ENCODE assay signal across 9 cellular contexts in genomic region chrX:7068939-7069367, GRCh38.
DNase-seq lines count a peak whose midpoint lies in the region; ATAC-seq, FAIRE-seq and TF ChIP-seq lines count a peak whose summit lies in the region.
"Had no signal": no experiment of that assay in that cellular context is flagged by ENCODE, and none has a peak within 500 bp of the region (broad histone marks: within the 10 kb centered on the region; RNA-seq: fewer than 3 reads in every experiment).

No MANE protein-coding gene starts in this region.

- H3K4me1 ChIP-seq in astrocyte (ENCODE audit: insufficient read depth, low read length) (no peaks in the 10 kb centered on the region), osteoblast (ENCODE audit: insufficient read depth, low read length) (no peaks in the 10 kb centered on the region), transverse colon (no peaks in the 10 kb centered on the region)

- no peak for TF ChIP-seq EP300 in transverse colon (IDR thresholded peaks at IDR 0.05; ENCODE audit: low read depth)

- DNase-seq in NCI-H2171 treated with DMSO at 0.1 percent for 48 hours (lab: John Stamatoyannopoulos, UW) (peak; percentile 10), NCI-H2171 (lab: John Stamatoyannopoulos, UW) (no peak), astrocyte (ENCODE audit: low read depth) (no peak), osteoblast (ENCODE audit: insufficient read length, low spot score, missing footprints) (no peak), transverse colon (no peak), Right ventricle myocardium superior (no peak)
- DNase-seq: aorta had no signal

- H3K4me1 Mint-ChIP-seq in astrocyte (ENCODE audit: low read depth, unreplicated experiment): peaks cover 4% of the 10 kb centered on the region

- H3K79me2 ChIP-seq in astrocyte (ENCODE audit: insufficient read depth, low read length) (no peaks in the 10 kb centered on the region), osteoblast (ENCODE audit: insufficient read depth, low read length) (no peaks in the 10 kb centered on the region)

- H3K27me3 Mint-ChIP-seq in astrocyte (ENCODE audit: low read depth, unreplicated experiment): no peaks in the 10 kb centered on the region

- peak; percentile 81 for FAIRE-seq in astrocyte (lab: Jason Lieb, UNC)

- no peak for TF ChIP-seq CTCF in astrocyte (IDR thresholded peaks at IDR 0.05; ENCODE audit: insufficient read depth, low read depth, low read length)
- peak; percentile 42 for TF ChIP-seq CTCF in osteoblast (IDR thresholded peaks at IDR 0.05; ENCODE audit: extremely low read depth, low read depth, low read length)
- TF ChIP-seq CTCF in transverse colon (IDR thresholded peaks at IDR 0.05): peak in 1 of 5 experiments; percentile 2

- H3K9ac ChIP-seq in astrocyte (ENCODE audit: low read length): no peak overlapping the region

- 66 to 70% methylated on average over 2 to 10 of the region's 10 CpGs for WGBS in transverse colon (ENCODE audit: low coverage in 1 of 2), 2 donors

- in situ Hi-C loops in transverse colon (cut with MboI; ENCODE audit: low pct_ligation_motif_present in 1 of 4, low pct_unique_long_range_greater_than_20kb in 1 of 4, low sequenced_read_pairs in 3 of 4): no loop called here

- H3K4me2 ChIP-seq in astrocyte (ENCODE audit: low read length): no peak overlapping the region
- H3K4me2 ChIP-seq in osteoblast (ENCODE audit: insufficient read depth, low read length): no peak overlapping the region

- intact Hi-C loops in transverse colon (cut with DNase I; ENCODE audit: low total_unique reads) (no loop called here), Right ventricle myocardium superior (cut with DNase I) (no loop called here)

- peaks cover 5% of the 10 kb centered on the region for H3K36me3 Mint-ChIP-seq in astrocyte (ENCODE audit: low read depth, unreplicated experiment)

- H4K20me1 ChIP-seq in astrocyte (ENCODE audit: insufficient read depth, low read length): no peaks in the 10 kb centered on the region
- H4K20me1 ChIP-seq in osteoblast (ENCODE audit: insufficient read depth, low read length): peaks cover 13% of the 10 kb centered on the region

- ATAC-seq in HG02870 (IDR thresholded peaks at IDR 0.05; ENCODE audit: unreplicated experiment) (peak; percentile 37), GM19452 (IDR thresholded peaks at IDR 0.05; ENCODE audit: unreplicated experiment) (no peak), Right ventricle myocardium superior (ENCODE audit: poor library complexity) (no peak)

- TF ChIP-seq POLR2A in transverse colon (IDR thresholded peaks at IDR 0.05): no peak

- H3K27me3 ChIP-seq in astrocyte (ENCODE audit: insufficient read depth, low read length) (no peaks in the 10 kb centered on the region), osteoblast (ENCODE audit: insufficient read depth, low read length) (no peaks in the 10 kb centered on the region), transverse colon (no peaks in the 10 kb centered on the region)

- H3K27ac Mint-ChIP-seq in astrocyte (ENCODE audit: unreplicated experiment): no peak overlapping the region

- H3K4me3 ChIP-seq in astrocyte (ENCODE audit: insufficient read depth, low read depth, low read length): no peak overlapping the region
- no peak overlapping the region for H3K4me3 ChIP-seq in osteoblast (ENCODE audit: insufficient read depth, low read length)
- no peak overlapping the region for H3K4me3 ChIP-seq in transverse colon

- H3K36me3 ChIP-seq in astrocyte (ENCODE audit: insufficient read depth, low read length): no peaks in the 10 kb centered on the region
- no peaks in the 10 kb centered on the region for H3K36me3 ChIP-seq in osteoblast (ENCODE audit: insufficient read depth, low read length)
- no peaks in the 10 kb centered on the region for H3K36me3 ChIP-seq in transverse colon

- H3K9me3 Mint-ChIP-seq in astrocyte (ENCODE audit: unreplicated experiment): no peaks in the 10 kb centered on the region

- no peak overlapping the region for H3K4me3 Mint-ChIP-seq in astrocyte (ENCODE audit: unreplicated experiment)

- no peak overlapping the region for H2AFZ ChIP-seq in astrocyte (ENCODE audit: low read depth, low read length)
- no peak overlapping the region for H2AFZ ChIP-seq in osteoblast (ENCODE audit: low read length)

- no peaks in the 10 kb centered on the region for H3K9me3 ChIP-seq in astrocyte (ENCODE audit: insufficient read depth, low read depth, low read length)
- no peaks in the 10 kb centered on the region for H3K9me3 ChIP-seq in osteoblast (ENCODE audit: low read depth, low read length)
- H3K9me3 ChIP-seq in transverse colon: no peaks in the 10 kb centered on the region

- H3K27ac ChIP-seq in astrocyte (ENCODE audit: low read depth, low read length): no peak overlapping the region
- H3K27ac ChIP-seq in osteoblast (ENCODE audit: low read depth, low read length): no peak overlapping the region
- no peak overlapping the region for H3K27ac ChIP-seq in transverse colon
